In genomic region chr19:19204181-19204580, GRCh38 we compare ENCODE assay signal across 15 cellular contexts. TPM values are rescaled to one million over a fixed set of nuclear protein-coding genes. Genes with fewer than 3 reads are reported as not detected.
DNase-seq lines count a peak whose midpoint lies in the region; ATAC-seq and TF ChIP-seq lines count a peak whose summit lies in the region.
"Had no signal": no experiment of that assay in that cellular context is flagged by ENCODE, and none has a peak within 500 bp of the region (broad histone marks: within the 10 kb centered on the region; RNA-seq: fewer than 3 reads in every experiment).

No MANE protein-coding gene starts in this region.

- peaks cover 2% of the 10 kb centered on the region for H3K9me3 Mint-ChIP-seq in activated T-cell treated with anti-CD3 and anti-CD28 coated beads, Interleukin-2, amount 50 U/mL, for 24 hours
- H3K9me3 Mint-ChIP-seq in IgD-negative memory B cell (peaks cover 0 to 4% (median 4%) of the 10 kb centered on the region in 3 donors), osteocyte (ENCODE audit: unreplicated experiment) (no peaks in the 10 kb centered on the region)
- H3K9me3 Mint-ChIP-seq in dendritic cell treated with granulocyte-macrophage colony-stimulating factor and Interleukin-4, amounts not matched to agents 40 ng/mL and 50 ng/mL, for 4 days = no peaks in the 10 kb centered on the region

- H3K4me1 ChIP-seq in thyroid gland = peaks cover 8 to 22% of the 10 kb centered on the region in 2 donors
- H3K4me1 ChIP-seq: colonic mucosa had no signal

- intact Hi-C loops in dendritic cell treated with granulocyte-macrophage colony-stimulating factor and Interleukin-4, amounts not matched to agents 40 ng/mL and 50 ng/mL, for 4 days (cut with micrococcal nuclease) = no loop called here
- intact Hi-C loops in thyroid gland (cut with DNase I) = no loop called here

- H3K27ac Mint-ChIP-seq in activated T-cell treated with anti-CD3 and anti-CD28 coated beads, Interleukin-2, amount 50 U/mL, for 24 hours = peak overlapping the region; percentile 67
- H3K27ac Mint-ChIP-seq in IgD-negative memory B cell (peak overlapping the region in 1 of 3 donors; percentile 96), osteocyte (ENCODE audit: unreplicated experiment) (no peak overlapping the region)
- peak overlapping the region; percentile 23 for H3K27ac Mint-ChIP-seq in dendritic cell treated with granulocyte-macrophage colony-stimulating factor and Interleukin-4, amounts not matched to agents 40 ng/mL and 50 ng/mL, for 4 days

- H3K27ac ChIP-seq in thyroid gland = no peak overlapping the region
- H3K27ac ChIP-seq: GM23248 had no signal

- no peak overlapping the region for H3K4me3 ChIP-seq in thyroid gland (replicated peaks in 1 of 3)

- peak overlapping the region; percentile 29 for H3K4me3 Mint-ChIP-seq in activated T-cell treated with anti-CD3 and anti-CD28 coated beads, Interleukin-2, amount 50 U/mL, for 24 hours
- H3K4me3 Mint-ChIP-seq in IgD-negative memory B cell (peak overlapping the region; percentile 67 to 96 (median 81)), osteocyte (ENCODE audit: unreplicated experiment) (peak overlapping the region; percentile 90)
- peak overlapping the region; percentile 83 for H3K4me3 Mint-ChIP-seq in dendritic cell treated with granulocyte-macrophage colony-stimulating factor and Interleukin-4, amounts not matched to agents 40 ng/mL and 50 ng/mL, for 4 days

- no peaks in the 10 kb centered on the region for H3K27me3 Mint-ChIP-seq in activated T-cell treated with anti-CD3 and anti-CD28 coated beads, Interleukin-2, amount 50 U/mL, for 24 hours
- peaks cover 8% of the 10 kb centered on the region for H3K27me3 Mint-ChIP-seq in IgD-negative memory B cell
- peaks cover 22% of the 10 kb centered on the region for H3K27me3 Mint-ChIP-seq in dendritic cell treated with granulocyte-macrophage colony-stimulating factor and Interleukin-4, amounts not matched to agents 40 ng/mL and 50 ng/mL, for 4 days
- peaks cover 7% of the 10 kb centered on the region for H3K27me3 Mint-ChIP-seq in osteocyte (ENCODE audit: unreplicated experiment)

- peaks cover under 1 to 11% of the 10 kb centered on the region in 2 donors for H3K36me3 ChIP-seq in thyroid gland
- H3K36me3 ChIP-seq: colonic mucosa, uterus had no signal

- no peaks in the 10 kb centered on the region for H3K9me3 ChIP-seq in thyroid gland
- H3K9me3 ChIP-seq: colonic mucosa, psoas muscle, uterus had no signal

- H3K4me1 Mint-ChIP-seq in activated T-cell treated with anti-CD3 and anti-CD28 coated beads, Interleukin-2, amount 50 U/mL, for 24 hours (ENCODE audit: low read depth) = peaks cover 29% of the 10 kb centered on the region
- peaks cover 22 to 24% (median 23%) of the 10 kb centered on the region in 3 donors for H3K4me1 Mint-ChIP-seq in IgD-negative memory B cell
- H3K4me1 Mint-ChIP-seq in dendritic cell treated with granulocyte-macrophage colony-stimulating factor and Interleukin-4, amounts not matched to agents 40 ng/mL and 50 ng/mL, for 4 days (ENCODE audit: low read depth) = peaks cover 37% of the 10 kb centered on the region
- H3K4me1 Mint-ChIP-seq in osteocyte (ENCODE audit: unreplicated experiment) = peaks cover 13% of the 10 kb centered on the region

- no peaks in the 10 kb centered on the region for H3K27me3 ChIP-seq in thyroid gland
- H3K27me3 ChIP-seq: colonic mucosa, uterus had no signal

- peaks cover 37% of the 10 kb centered on the region for H3K36me3 Mint-ChIP-seq in activated T-cell treated with anti-CD3 and anti-CD28 coated beads, Interleukin-2, amount 50 U/mL, for 24 hours (ENCODE audit: low read depth)
- H3K36me3 Mint-ChIP-seq in IgD-negative memory B cell (no peaks in the 10 kb centered on the region), osteocyte (ENCODE audit: unreplicated experiment) (peaks cover 3% of the 10 kb centered on the region)
- H3K36me3 Mint-ChIP-seq in dendritic cell treated with granulocyte-macrophage colony-stimulating factor and Interleukin-4, amounts not matched to agents 40 ng/mL and 50 ng/mL, for 4 days (ENCODE audit: low read depth) = peaks cover 27% of the 10 kb centered on the region

- no peak for ATAC-seq in HG02571 (IDR thresholded peaks at IDR 0.05; ENCODE audit: unreplicated experiment)
- no peak for ATAC-seq in GM18909 (IDR thresholded peaks at IDR 0.05; ENCODE audit: poor library complexity, unreplicated experiment)

- TF ChIP-seq POLR2A in thyroid gland (IDR thresholded peaks at IDR 0.05) = no peak

- TF ChIP-seq CTCF in osteocyte (IDR thresholded peaks at IDR 0.05) (no peak), thyroid gland (IDR thresholded peaks at IDR 0.05) (no peak)

- no peak for DNase-seq in activated T-cell treated with anti-CD3 and anti-CD28 coated beads, Interleukin-2, amount 50 U/mL, for 24 hours
- DNase-seq in activated T-cell treated with anti-CD3 and anti-CD28 coated beads for 4 hours (no peak), osteocyte (ENCODE audit: extremely low spot score, unreplicated experiment) (no peak), thyroid gland (no peak)
- DNase-seq: colonic mucosa, GM23248, mesenchymal stem cell, MM.1S, uterus had no signal

- WGBS in thyroid gland, 2 donors = 76 to 80% methylated on average over 13 of the region's 13 CpGs

RNA-seq across cellular contexts. Expression of gene NR2C2AP, which starts 1.0 kb away (rescaled TPM):
- polyA plus RNA-seq in IgD-negative memory B cell = 37.6 TPM
- total RNA-seq in osteocyte (11.6 and 11.7 TPM in 2 replicates), thyroid gland (10 to 100 TPM in 1 of 4 donors, 1 to 10 TPM in 3; 6.6 to 16.8 (median 7.6) TPM)

RNA-seq across cellular contexts. Expression of gene NCAN, which starts 7.6 kb away (rescaled TPM):
- not detected for polyA plus RNA-seq in IgD-negative memory B cell
- total RNA-seq in osteocyte (not detected in 2 replicates), thyroid gland (under 1 TPM in 1 of 4 donors, not detected in 3; 0.44 TPM)
- total RNA-seq: GM23248, psoas muscle, SK-MEL-5 had no signal
- polyA plus RNA-seq: GM23248 had no signal

RNA-seq across cellular contexts. Expression of gene RFXANK, which starts 12.1 kb away (rescaled TPM):
- polyA plus RNA-seq in IgD-negative memory B cell = 91.4 TPM
- total RNA-seq in osteocyte (74.8 and 75.3 TPM in 2 replicates), thyroid gland (10 to 100 TPM; 32.5 to 87.8 (median 57.0) TPM)

RNA-seq across cellular contexts. Expression of gene BORCS8, which starts 12.2 kb away (rescaled TPM):
- 21.6 TPM for polyA plus RNA-seq in IgD-negative memory B cell
- 23.7 and 24.4 TPM in 2 replicates for total RNA-seq in osteocyte
- 10 to 100 TPM; 15.4 to 38.7 (median 18.2) TPM for total RNA-seq in thyroid gland

RNA-seq across cellular contexts. Expression of gene MEF2B, which starts 34.1 kb away (rescaled TPM):
- polyA plus RNA-seq in IgD-negative memory B cell = 1.8 TPM
- 1.2 and 1.6 TPM in 2 replicates for total RNA-seq in osteocyte
- 1 to 10 TPM in 1 of 4 donors, under 1 TPM in 1, not detected in 2; 0.67 to 1.5 TPM for total RNA-seq in thyroid gland
- total RNA-seq: SK-MEL-5 had no signal

Comparison
In these comparisons a context has a peak if more than half of its experiments do, and no peak if none do; other contexts are left out.
1. H3K4me3 Mint-ChIP-seq: peak in every context shown above with its lines; median percentile 90 in osteocyte; 83 in dendritic cell treated with granulocyte-macrophage colony-stimulating factor and Interleukin-4, amounts not matched to agents 40 ng/mL and 50 ng/mL, for 4 days; 81 in IgD-negative memory B cell; 29 in activated T-cell treated with anti-CD3 and anti-CD28 coated beads, Interleukin-2, amount 50 U/mL, for 24 hours.